ENCODE assay signal across 15 cellular contexts in genomic region chr18:41206341-41206740, GRCh38.
DNase-seq lines count a peak whose midpoint lies in the region; ATAC-seq lines count a peak whose summit lies in the region.
"Had no signal": no experiment of that assay in that cellular context is flagged by ENCODE, and none has a peak within 500 bp of the region (broad histone marks: within the 10 kb centered on the region; RNA-seq: fewer than 3 reads in every experiment).

No MANE protein-coding gene starts in this region.

- peak; percentile 2 to 33 for DNase-seq in NCI-H524 (lab: John Stamatoyannopoulos, UW)
- DNase-seq in NCI-H524 treated with DMSO at 0.1 percent for 48 hours (lab: John Stamatoyannopoulos, UW): no peak
- DNase-seq in NCI-H1105 treated with DMSO at 0.1 percent for 48 hours (lab: John Stamatoyannopoulos, UW): peak; percentile 63
- DNase-seq in cerebellar cortex (ENCODE audit: low spot score): peak; percentile 69
- no peak for DNase-seq in epidermal melanocyte (ENCODE audit: insufficient read length, low spot score)
- no peak for DNase-seq in stimulated activated CD4-positive, alpha-beta T cell treated with anti-CD3 and anti-CD28 coated beads, Interleukin-12 subunit alpha, Interleukin-12 subunit beta, amount 100 ng/mL, for 4 hours
- DNase-seq: 8988T; AML-193; Caco-2; CD8-positive, alpha-beta memory T cell; DMS53; IMR-90; KBM-7 had no signal

- no peak for ATAC-seq in HG02973 (IDR thresholded peaks at IDR 0.05; ENCODE audit: unreplicated experiment)
- ATAC-seq: HCT116 had no signal

Comparison
In these comparisons a context has a peak if more than half of its experiments do, and no peak if none do; other contexts are left out.
1. DNase-seq: peak in NCI-H524 (2 of 2), NCI-H1105 treated with DMSO at 0.1 percent for 48 hours (single experiment) and cerebellar cortex (single experiment); none in NCI-H524 treated with DMSO at 0.1 percent for 48 hours (single experiment), epidermal melanocyte (single experiment) and stimulated activated CD4-positive, alpha-beta T cell treated with anti-CD3 and anti-CD28 coated beads, Interleukin-12 subunit alpha, Interleukin-12 subunit beta, amount 100 ng/mL, for 4 hours (single experiment).